30 cellular contexts compared by ENCODE assay signal in the genomic region with DNA sequence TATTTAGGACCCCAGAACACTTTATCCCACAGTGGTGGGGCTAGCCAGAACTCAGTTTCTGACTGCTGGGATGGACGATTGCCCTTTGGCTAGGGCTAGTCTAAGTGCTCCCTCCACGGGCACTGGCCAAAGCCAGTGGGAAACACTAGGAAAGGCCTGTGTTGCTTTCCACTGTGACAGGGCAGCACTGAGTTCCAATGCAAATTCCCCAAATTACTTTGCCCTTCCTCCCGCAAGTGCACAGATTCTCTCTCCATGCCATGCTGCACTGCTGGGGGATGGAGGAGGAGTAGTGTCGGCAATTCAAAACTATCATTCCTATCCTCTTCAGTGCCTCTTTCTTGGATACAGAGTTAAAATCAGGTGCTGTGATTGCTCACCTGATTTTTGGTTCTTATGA.
"Had no signal": no experiment of that assay in that cellular context is flagged by ENCODE, and none has a peak within 500 bp of the region (broad histone marks: within the 10 kb centered on the region; RNA-seq: fewer than 3 reads in every experiment).

No MANE protein-coding gene starts in this region.

- H3K4me3 Mint-ChIP-seq: activated CD4-positive, alpha-beta memory T cell treated with anti-CD3 and anti-CD28 coated beads, Interleukin-2, amount 10 ng/mL, durations not matched to agents 7 days and 5 days; activated CD4-positive, alpha-beta T cell treated with anti-CD3 and anti-CD28 coated beads, Interleukin-2, amount 10 ng/mL, durations not matched to agents 7 days and 5 days; activated naive CD8-positive, alpha-beta T cell; activated T-cell treated with anti-CD3 and anti-CD28 coated beads, Interleukin-2, amount 50 U/mL, for 24 hours; activated T-cell treated with anti-CD3 and anti-CD28 coated beads, Interleukin-2, amount 50 U/mL, for 72 hours; T-cell; T-helper 17 cell; T-helper 2 cell treated with Interferon-gamma antibody and Interleukin-4, amounts not matched to agents 5 μg/mL and 100 μg/mL, for 36 hours had no signal

- H3K4me3 ChIP-seq: body of pancreas, colonic mucosa, heart left ventricle had no signal

- H3K4me1 ChIP-seq: body of pancreas, colonic mucosa, heart left ventricle had no signal

- ATAC-seq: activated T-cell treated with anti-CD3 and anti-CD28 coated beads, Interleukin-2, amount 50 U/mL, for 72 hours; body of pancreas; esophagus mucosa; heart left ventricle; T-cell; T-helper 17 cell had no signal

- H3K4me1 Mint-ChIP-seq: activated CD4-positive, alpha-beta memory T cell treated with anti-CD3 and anti-CD28 coated beads, Interleukin-2, amount 10 ng/mL, durations not matched to agents 7 days and 5 days; activated CD4-positive, alpha-beta T cell treated with anti-CD3 and anti-CD28 coated beads, Interleukin-2, amount 10 ng/mL, durations not matched to agents 7 days and 5 days; T-cell; T-helper 17 cell had no signal

- DNase-seq: activated CD4-positive, alpha-beta memory T cell treated with anti-CD3 and anti-CD28 coated beads, Interleukin-2, amount 10 ng/mL, durations not matched to agents 7 days and 5 days; activated CD4-positive, alpha-beta T cell treated with anti-CD3 and anti-CD28 coated beads for 1 hour; activated CD4-positive, alpha-beta T cell treated with anti-CD3 and anti-CD28 coated beads for 4 hours; activated CD4-positive, alpha-beta T cell treated with anti-CD3 and anti-CD28 coated beads, Interleukin-2, amount 10 ng/mL, durations not matched to agents 7 days and 5 days; activated CD4-positive, alpha-beta T cell treated with anti-CD3 and anti-CD28 coated beads, Interleukin-2, amount 50 U/mL, for 4 hours; activated CD8-positive, alpha-beta memory T cell treated with anti-CD3 and anti-CD28 coated beads, Interleukin-2, amount 50 U/mL, for 48 hours; activated effector memory CD4-positive, alpha-beta T cell treated with Interleukin-2 at 50 U/mL for 16 hours; activated gamma-delta T cell treated with Interleukin-2 at 50 U/mL for 16 hours; activated naive CD4-positive, alpha-beta T cell treated with anti-CD3 and anti-CD28 coated beads, Interleukin-2, amount 50 U/mL, for 16 hours; activated naive CD4-positive, alpha-beta T cell treated with Interleukin-2 at 50 U/mL for 16 hours; activated T-cell treated with anti-CD3 and anti-CD28 coated beads for 4 hours; activated T-cell treated with anti-CD3 and anti-CD28 coated beads, Interleukin-2, amount 50 U/mL, for 24 hours; activated T-cell treated with anti-CD3 and anti-CD28 coated beads, Interleukin-2, amount 50 U/mL, for 72 hours; amniotic stem cell; aorta; body of pancreas; central memory CD4-positive, alpha-beta T cell; cerebellar nuclear complex; colonic mucosa; effector CD8-positive, alpha-beta T cell; foreskin fibroblast; glutamatergic neuron; heart left ventricle; SW 1271; T-cell; T-helper 17 cell; T1000 had no signal

- H3K27ac ChIP-seq: body of pancreas, colonic mucosa, heart left ventricle had no signal

- H3K9me3 Mint-ChIP-seq: activated CD4-positive, alpha-beta memory T cell treated with anti-CD3 and anti-CD28 coated beads, Interleukin-2, amount 10 ng/mL, durations not matched to agents 7 days and 5 days; activated CD4-positive, alpha-beta T cell treated with anti-CD3 and anti-CD28 coated beads, Interleukin-2, amount 10 ng/mL, durations not matched to agents 7 days and 5 days; activated T-cell treated with anti-CD3 and anti-CD28 coated beads, Interleukin-2, amount 50 U/mL, for 72 hours; T-helper 2 cell treated with Interferon-gamma antibody and Interleukin-4, amounts not matched to agents 5 μg/mL and 100 μg/mL, for 36 hours had no signal

- H3K27ac Mint-ChIP-seq: activated CD4-positive, alpha-beta memory T cell treated with anti-CD3 and anti-CD28 coated beads, Interleukin-2, amount 10 ng/mL, durations not matched to agents 7 days and 5 days; activated CD4-positive, alpha-beta T cell treated with anti-CD3 and anti-CD28 coated beads, Interleukin-2, amount 10 ng/mL, durations not matched to agents 7 days and 5 days; activated naive CD8-positive, alpha-beta T cell; activated T-cell treated with anti-CD3 and anti-CD28 coated beads, Interleukin-2, amount 50 U/mL, for 24 hours; activated T-cell treated with anti-CD3 and anti-CD28 coated beads, Interleukin-2, amount 50 U/mL, for 72 hours; T-cell; T-helper 17 cell; T-helper 2 cell treated with Interferon-gamma antibody and Interleukin-4, amounts not matched to agents 5 μg/mL and 100 μg/mL, for 36 hours had no signal

- H3K36me3 ChIP-seq: colonic mucosa, heart left ventricle had no signal

- H3K36me3 Mint-ChIP-seq: activated naive CD8-positive, alpha-beta T cell; T-cell had no signal

- H3K27me3 ChIP-seq: body of pancreas, colonic mucosa, heart left ventricle had no signal
